Comparison of ENCODE assay signal across 10 cellular contexts in the genomic region with DNA sequence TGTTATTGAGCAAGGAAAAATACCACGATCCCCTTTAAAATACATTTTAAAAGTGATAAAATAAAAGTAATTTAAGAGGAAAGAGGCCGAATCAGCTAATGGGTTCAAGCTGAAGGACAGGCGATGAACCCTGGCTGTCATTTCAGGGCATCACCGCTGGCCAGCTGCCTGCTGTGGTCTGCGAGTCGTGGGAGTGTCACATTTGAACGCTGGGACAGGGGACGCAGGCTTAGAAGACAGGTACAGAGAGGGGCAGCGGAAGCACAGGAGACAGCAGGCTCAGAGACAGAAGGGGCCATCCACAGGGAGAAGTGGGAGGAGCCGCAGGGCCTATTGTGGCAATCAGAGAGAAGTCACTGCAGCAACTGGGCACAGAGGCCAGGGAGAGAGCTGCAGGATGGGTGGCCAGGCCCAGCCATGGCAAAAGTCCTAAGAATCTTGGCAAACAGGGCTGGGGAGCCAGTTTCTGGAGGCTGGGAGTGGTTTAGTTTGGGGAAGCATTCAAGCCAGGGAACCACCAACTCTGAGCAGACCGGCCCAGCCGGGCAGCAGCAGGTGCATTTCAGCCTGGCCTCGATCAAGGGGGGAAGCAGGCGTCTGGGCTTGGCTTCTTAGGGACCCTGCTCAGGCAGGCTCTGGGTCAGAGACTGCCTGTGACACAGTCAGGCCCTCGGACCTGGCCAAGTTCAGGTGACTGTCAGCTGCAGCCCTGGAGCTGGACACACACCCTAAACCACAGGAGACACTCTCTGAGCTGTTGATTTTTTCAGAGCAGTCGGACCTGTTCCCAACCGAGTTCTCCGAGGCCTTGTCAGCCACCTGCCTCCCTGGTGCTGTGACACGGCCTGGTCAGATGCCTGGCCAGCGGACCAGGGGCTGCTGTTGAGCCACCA. TPM values are rescaled to one million over a fixed set of nuclear protein-coding genes. Genes with fewer than 3 reads are reported as not detected.
DNase-seq lines count a peak whose midpoint lies in the region; ATAC-seq and TF ChIP-seq lines count a peak whose summit lies in the region.
"Had no signal": no experiment of that assay in that cellular context is flagged by ENCODE, and none has a peak within 500 bp of the region (broad histone marks: within the 10 kb centered on the region; RNA-seq: fewer than 3 reads in every experiment).

No MANE protein-coding gene starts in this region.

- no peak overlapping the region for H3K4me3 ChIP-seq in heart left ventricle
- H3K4me3 ChIP-seq in CD4-positive, alpha-beta memory T cell (ENCODE audit: low read length in 2 of 2), result no peak overlapping the region
- H3K4me3 ChIP-seq: SJSA1 had no signal

- CTCF ChIA-PET in CD4-positive, alpha-beta memory T cell (lab: Charles Lee; ENCODE audit: partially characterized antibody), result interaction anchor here (0.8 to 1.1 kb wide), 3 partner anchors 8 to 188 kb away, joined by 3 read pairs; no protein-coding TSS in a partner anchor

- no peak for DNase-seq in Right ventricle myocardium inferior (ENCODE audit: missing footprints)
- DNase-seq in cardiac septum (ENCODE audit: low spot score), result no peak
- DNase-seq in heart left ventricle, result peak in 2 of 5 donors; percentile 55 to 65
- DNase-seq in osteocyte (ENCODE audit: extremely low spot score, unreplicated experiment), result no peak
- DNase-seq in dedifferentiated amniotic fluid mesenchymal stem cell (ENCODE audit: extremely low spot score), result no peak
- DNase-seq in natural killer cell, result no peak
- DNase-seq in CD4-positive, alpha-beta memory T cell, result no peak
- DNase-seq: ACHN had no signal

- peaks cover 2% of the 10 kb centered on the region for H3K36me3 Mint-ChIP-seq in osteocyte (ENCODE audit: unreplicated experiment)
- H3K36me3 Mint-ChIP-seq in natural killer cell, result no peaks in the 10 kb centered on the region
- peaks cover 5 to 20% of the 10 kb centered on the region in 2 donors for H3K36me3 Mint-ChIP-seq in CD4-positive, alpha-beta memory T cell

- TF ChIP-seq CTCF in heart left ventricle (IDR thresholded peaks at IDR 0.05) (no peak), osteocyte (IDR thresholded peaks at IDR 0.05) (no peak), natural killer cell (IDR thresholded peaks at IDR 0.05) (no peak)

- no peaks in the 10 kb centered on the region for H3K9me3 Mint-ChIP-seq in osteocyte (ENCODE audit: unreplicated experiment)
- no peaks in the 10 kb centered on the region for H3K9me3 Mint-ChIP-seq in natural killer cell
- no peaks in the 10 kb centered on the region for H3K9me3 Mint-ChIP-seq in CD4-positive, alpha-beta memory T cell

- TF ChIP-seq POLR2A in heart left ventricle (IDR thresholded peaks at IDR 0.05), result no peak

- ATAC-seq in Right ventricle myocardium inferior (peak; percentile 47), heart left ventricle (peak in 3 of 4 donors; percentile 27 to 44 (median 38)), natural killer cell (no peak), GM18502 (IDR thresholded peaks at IDR 0.05; ENCODE audit: poor library complexity, unreplicated experiment) (no peak)

- 61 to 82% (median 73%) methylated on average over 13 to 20 of the region's 20 CpGs for WGBS in heart left ventricle, 4 donors

- H3K4me1 Mint-ChIP-seq in osteocyte (ENCODE audit: unreplicated experiment) (peaks cover 62% of the 10 kb centered on the region), natural killer cell (peaks cover 12 to 22% of the 10 kb centered on the region in 2 donors)
- peaks cover 10 to 48% (median 24%) of the 10 kb centered on the region in 4 donors for H3K4me1 Mint-ChIP-seq in CD4-positive, alpha-beta memory T cell

- intact Hi-C loops in Right ventricle myocardium inferior (cut with DNase I), result no loop called here
- intact Hi-C loops in cardiac septum (cut with DNase I), result no loop called here
- intact Hi-C loops in heart left ventricle (cut with DNase I), result no loop called here
- intact Hi-C loops in natural killer cell (cut with micrococcal nuclease), result no loop called here
- intact Hi-C loops in CD4-positive, alpha-beta memory T cell (cut with micrococcal nuclease), result no loop called here

- no peaks in the 10 kb centered on the region for H3K27me3 ChIP-seq in heart left ventricle
- no peaks in the 10 kb centered on the region for H3K27me3 ChIP-seq in CD4-positive, alpha-beta memory T cell (ENCODE audit: insufficient read depth, low read length)
- H3K27me3 ChIP-seq: SJSA1 had no signal

- peaks cover 0 to 48% (median 6%) of the 10 kb centered on the region in 9 donors for H3K36me3 ChIP-seq in heart left ventricle
- H3K36me3 ChIP-seq in CD4-positive, alpha-beta memory T cell (ENCODE audit: insufficient read depth, low read length), result peaks cover 13% of the 10 kb centered on the region

- H3K4me1 ChIP-seq in heart left ventricle, result peaks cover 4 to 59% (median 53%) of the 10 kb centered on the region in 12 donors
- H3K4me1 ChIP-seq in CD4-positive, alpha-beta memory T cell (ENCODE audit: insufficient read depth, low read length), result peaks cover 35% of the 10 kb centered on the region
- H3K4me1 ChIP-seq: SJSA1 had no signal

- H3K4me3 Mint-ChIP-seq in osteocyte (ENCODE audit: unreplicated experiment) (no peak overlapping the region), natural killer cell (no peak overlapping the region)
- H3K4me3 Mint-ChIP-seq in CD4-positive, alpha-beta memory T cell, result no peak overlapping the region

- no peaks in the 10 kb centered on the region for H3K9me3 ChIP-seq in heart left ventricle
- no peaks in the 10 kb centered on the region for H3K9me3 ChIP-seq in CD4-positive, alpha-beta memory T cell (ENCODE audit: control insufficient read depth in 1 of 2, low read length in 2 of 2)
- H3K9me3 ChIP-seq: SJSA1 had no signal

- POLR2A ChIA-PET in CD4-positive, alpha-beta memory T cell (lab: Charles Lee; ENCODE audit: partially characterized antibody), result interaction anchor here (1.5 to 1.7 kb wide), 2 partner anchors 12 to 18 kb away, joined by 4 to 5 read pairs; a partner anchor contains a TSS

- H3K27ac ChIP-seq in heart left ventricle, result peak overlapping the region in 8 of 12 donors; percentile 9 to 87 (median 76)
- no peak overlapping the region for H3K27ac ChIP-seq in CD4-positive, alpha-beta memory T cell (ENCODE audit: low read depth, low read length)
- H3K27ac ChIP-seq: SJSA1 had no signal

- H3K27me3 Mint-ChIP-seq in osteocyte (ENCODE audit: unreplicated experiment), result no peaks in the 10 kb centered on the region
- no peaks in the 10 kb centered on the region for H3K27me3 Mint-ChIP-seq in natural killer cell (ENCODE audit: low read depth in 2 of 2)
- no peaks in the 10 kb centered on the region for H3K27me3 Mint-ChIP-seq in CD4-positive, alpha-beta memory T cell

- peak overlapping the region; percentile 59 for H3K27ac Mint-ChIP-seq in osteocyte (ENCODE audit: unreplicated experiment)
- no peak overlapping the region for H3K27ac Mint-ChIP-seq in natural killer cell
- H3K27ac Mint-ChIP-seq in CD4-positive, alpha-beta memory T cell, result peak overlapping the region in 2 of 7 donors; percentile 35 to 79

RNA-seq across cellular contexts. Expression of a gene that starts 11.9 kb away (rescaled TPM):
- total RNA-seq in Right ventricle myocardium inferior (22.0 TPM), cardiac septum (22.0 TPM), heart left ventricle (10 to 100 TPM; 14.4 to 43.6 (median 22.2) TPM), osteocyte (105 and 115 TPM in 2 replicates), natural killer cell (10 to 100 TPM; 43.9 to 55.7 (median 49.2) TPM)
- 10 to 100 TPM; 17.3 to 43.3 TPM for polyA plus RNA-seq in heart left ventricle
- 10 to 100 TPM; 40.1 to 45.6 TPM for total RNA-seq in CD4-positive, alpha-beta memory T cell
- 10 to 100 TPM; 19.7 to 28.2 TPM for polyA plus RNA-seq in CD4-positive, alpha-beta memory T cell

RNA-seq across cellular contexts. Expression of a gene that starts 14.0 kb away (rescaled TPM):
- total RNA-seq in Right ventricle myocardium inferior (5.9 TPM), cardiac septum (5.1 TPM), heart left ventricle (10 to 100 TPM in 1 of 9 donors, 1 to 10 TPM in 8; 3.0 to 10.7 (median 5.5) TPM), osteocyte (9.7 and 14.0 TPM in 2 replicates), natural killer cell (10 to 100 TPM; 34.4 to 40.8 (median 35.2) TPM)
- 1 to 10 TPM; 2.9 to 5.6 TPM for polyA plus RNA-seq in heart left ventricle
- 10 to 100 TPM; 13.9 to 18.1 TPM for total RNA-seq in CD4-positive, alpha-beta memory T cell
- polyA plus RNA-seq in CD4-positive, alpha-beta memory T cell, result 1 to 10 TPM; 2.8 to 4.5 TPM

RNA-seq across cellular contexts. Expression of a gene that starts 45.1 kb away (rescaled TPM):
- 21.0 TPM for total RNA-seq in Right ventricle myocardium inferior
- 14.9 TPM for total RNA-seq in cardiac septum
- 10 to 100 TPM in 7 of 9 donors, 1 to 10 TPM in 2; 8.2 to 23.7 (median 19.0) TPM for total RNA-seq in heart left ventricle
- polyA plus RNA-seq in heart left ventricle, result 10 to 100 TPM; 14.4 to 21.9 TPM
- 14.2 and 20.0 TPM in 2 replicates for total RNA-seq in osteocyte
- total RNA-seq in natural killer cell, result 10 to 100 TPM; 30.4 to 38.4 (median 31.1) TPM
- total RNA-seq in CD4-positive, alpha-beta memory T cell, result 10 to 100 TPM; 24.7 to 27.0 TPM
- polyA plus RNA-seq in CD4-positive, alpha-beta memory T cell, result 1 to 10 TPM; 3.5 to 9.2 TPM

RNA-seq across cellular contexts. Expression of a gene that starts 49.8 kb away (rescaled TPM):
- total RNA-seq in Right ventricle myocardium inferior, result 4.3 TPM
- total RNA-seq in cardiac septum, result 0.83 TPM
- 10 to 100 TPM in 1 of 9 donors, 1 to 10 TPM in 6, under 1 TPM in 2; 0.67 to 14.2 (median 2.1) TPM for total RNA-seq in heart left ventricle
- 1 to 10 TPM; 1.1 to 1.9 TPM for polyA plus RNA-seq in heart left ventricle
- total RNA-seq in osteocyte, result 2.7 and 5.9 TPM in 2 replicates
- 1 to 10 TPM; 1.4 to 3.3 (median 2.0) TPM for total RNA-seq in natural killer cell
- total RNA-seq in CD4-positive, alpha-beta memory T cell, result 1 to 10 TPM in 1 of 2 experiments, under 1 TPM in 1; 0.86 to 2.4 TPM
- 1 to 10 TPM; 2.1 to 2.6 TPM for polyA plus RNA-seq in CD4-positive, alpha-beta memory T cell

Comparison
In these comparisons a context has a peak if more than half of its experiments do, and no peak if none do; other contexts are left out.
1. ATAC-seq: peak in Right ventricle myocardium inferior (single experiment) and heart left ventricle (3 of 4); none in natural killer cell (0 of 3) and GM18502 (single experiment).